ENCODE assay signal across 17 cellular contexts in the genomic region with DNA sequence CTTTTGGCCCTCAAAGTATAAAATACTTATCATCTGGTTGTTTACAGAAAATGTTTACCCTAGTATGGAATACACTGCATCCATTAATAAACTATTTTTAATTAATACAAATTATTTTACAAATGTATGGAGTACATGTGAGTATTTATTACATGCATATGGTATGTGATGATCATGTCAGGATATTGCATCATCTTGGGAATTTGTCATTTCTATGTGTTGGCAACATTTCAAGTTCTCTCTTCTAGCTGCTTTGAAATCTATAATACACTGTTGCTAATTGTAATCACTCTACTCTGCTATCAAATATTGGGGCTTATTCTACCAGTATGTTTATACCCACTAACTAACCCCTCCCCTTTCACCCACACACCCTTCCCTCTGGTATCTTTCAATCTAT.
"Had no signal": no experiment of that assay in that cellular context is flagged by ENCODE, and none has a peak within 500 bp of the region (broad histone marks: within the 10 kb centered on the region; RNA-seq: fewer than 3 reads in every experiment).

No MANE protein-coding gene starts in this region.

- H3K4me1 ChIP-seq: ascending aorta, left ventricle myocardium inferior, transverse colon had no signal

- H3K36me3 ChIP-seq: ascending aorta, left ventricle myocardium inferior, transverse colon had no signal

- H3K4me1 Mint-ChIP-seq: activated CD4-positive, alpha-beta T cell treated with anti-CD3 and anti-CD28 coated beads, Interleukin-2, amount 10 ng/mL, durations not matched to agents 7 days and 5 days; activated naive CD8-positive, alpha-beta T cell treated with anti-CD3 and anti-CD28 coated beads, Interleukin-2, amount 50 U/mL, for 24 hours; activated T-helper 17 cell treated with anti-CD3 and anti-CD28 coated beads, Interleukin-2, amount 50 U/mL, for 72 hours; memory B cell; naive thymus-derived CD8-positive, alpha-beta T cell had no signal

- H3K4me3 Mint-ChIP-seq: activated CD4-positive, alpha-beta T cell treated with anti-CD3 and anti-CD28 coated beads, Interleukin-2, amount 10 ng/mL, durations not matched to agents 7 days and 5 days; activated naive CD4-positive, alpha-beta T cell treated with anti-CD3 and anti-CD28 coated beads for 36 hours; activated naive CD8-positive, alpha-beta T cell treated with anti-CD3 and anti-CD28 coated beads, Interleukin-2, amount 50 U/mL, for 24 hours; activated T-helper 17 cell treated with anti-CD3 and anti-CD28 coated beads, Interleukin-2, amount 50 U/mL, for 72 hours; memory B cell; naive thymus-derived CD8-positive, alpha-beta T cell; T-helper 2 cell treated with Interferon-gamma antibody and Interleukin-4, amounts not matched to agents 5 μg/mL and 100 μg/mL, for 36 hours had no signal

- H3K27me3 Mint-ChIP-seq: activated CD4-positive, alpha-beta T cell treated with anti-CD3 and anti-CD28 coated beads, Interleukin-2, amount 10 ng/mL, durations not matched to agents 7 days and 5 days; activated naive CD8-positive, alpha-beta T cell treated with anti-CD3 and anti-CD28 coated beads, Interleukin-2, amount 50 U/mL, for 24 hours; activated T-helper 17 cell treated with anti-CD3 and anti-CD28 coated beads, Interleukin-2, amount 50 U/mL, for 72 hours; memory B cell; naive thymus-derived CD8-positive, alpha-beta T cell had no signal

- H3K27me3 ChIP-seq: ascending aorta, transverse colon had no signal

- H3K27ac Mint-ChIP-seq: activated CD4-positive, alpha-beta T cell treated with anti-CD3 and anti-CD28 coated beads, Interleukin-2, amount 10 ng/mL, durations not matched to agents 7 days and 5 days; activated naive CD4-positive, alpha-beta T cell treated with anti-CD3 and anti-CD28 coated beads for 36 hours; activated naive CD8-positive, alpha-beta T cell treated with anti-CD3 and anti-CD28 coated beads, Interleukin-2, amount 50 U/mL, for 24 hours; activated T-helper 17 cell treated with anti-CD3 and anti-CD28 coated beads, Interleukin-2, amount 50 U/mL, for 72 hours; memory B cell; naive thymus-derived CD8-positive, alpha-beta T cell; T-helper 2 cell treated with Interferon-gamma antibody and Interleukin-4, amounts not matched to agents 5 μg/mL and 100 μg/mL, for 36 hours had no signal

- DNase-seq: activated CD4-positive, alpha-beta T cell treated with anti-CD3 and anti-CD28 coated beads, Interleukin-2, amount 10 ng/mL, durations not matched to agents 7 days and 5 days; activated naive CD4-positive, alpha-beta T cell treated with anti-CD3 and anti-CD28 coated beads for 36 hours; activated naive CD8-positive, alpha-beta T cell treated with anti-CD3 and anti-CD28 coated beads, Interleukin-2, amount 50 U/mL, for 24 hours; hypothalamus; left ventricle myocardium inferior; naive thymus-derived CD8-positive, alpha-beta T cell; posterior cingulate gyrus; stimulated activated CD4-positive, alpha-beta T cell treated with anti-CD3 and anti-CD28 coated beads, Interleukin-15, amount 100 ng/mL, for 24 hours; stimulated activated CD4-positive, alpha-beta T cell treated with anti-CD3 and anti-CD28 coated beads, Interleukin-4, amount 100 ng/mL, for 1 hour; stimulated activated naive CD4-positive, alpha-beta T cell treated with Interleukin-2 at 50 U/mL for 16 hours; substantia nigra; transverse colon had no signal

- ATAC-seq: activated naive CD8-positive, alpha-beta T cell treated with anti-CD3 and anti-CD28 coated beads, Interleukin-2, amount 50 U/mL, for 24 hours; activated T-helper 17 cell treated with anti-CD3 and anti-CD28 coated beads, Interleukin-2, amount 50 U/mL, for 72 hours; naive thymus-derived CD8-positive, alpha-beta T cell had no signal

- H3K9me3 Mint-ChIP-seq: activated CD4-positive, alpha-beta T cell treated with anti-CD3 and anti-CD28 coated beads, Interleukin-2, amount 10 ng/mL, durations not matched to agents 7 days and 5 days; activated naive CD4-positive, alpha-beta T cell treated with anti-CD3 and anti-CD28 coated beads for 36 hours; activated T-helper 17 cell treated with anti-CD3 and anti-CD28 coated beads, Interleukin-2, amount 50 U/mL, for 72 hours; T-helper 2 cell treated with Interferon-gamma antibody and Interleukin-4, amounts not matched to agents 5 μg/mL and 100 μg/mL, for 36 hours had no signal

- H3K4me3 ChIP-seq: ascending aorta, left ventricle myocardium inferior, skin epidermis, transverse colon had no signal

- H3K9me3 ChIP-seq: ascending aorta, transverse colon had no signal

- H3K36me3 Mint-ChIP-seq: memory B cell; naive thymus-derived CD8-positive, alpha-beta T cell had no signal

- H3K27ac ChIP-seq: ascending aorta, left ventricle myocardium inferior, skin epidermis, transverse colon had no signal
